Comparison of ENCODE assay signal across 8 cellular contexts in the genomic region with DNA sequence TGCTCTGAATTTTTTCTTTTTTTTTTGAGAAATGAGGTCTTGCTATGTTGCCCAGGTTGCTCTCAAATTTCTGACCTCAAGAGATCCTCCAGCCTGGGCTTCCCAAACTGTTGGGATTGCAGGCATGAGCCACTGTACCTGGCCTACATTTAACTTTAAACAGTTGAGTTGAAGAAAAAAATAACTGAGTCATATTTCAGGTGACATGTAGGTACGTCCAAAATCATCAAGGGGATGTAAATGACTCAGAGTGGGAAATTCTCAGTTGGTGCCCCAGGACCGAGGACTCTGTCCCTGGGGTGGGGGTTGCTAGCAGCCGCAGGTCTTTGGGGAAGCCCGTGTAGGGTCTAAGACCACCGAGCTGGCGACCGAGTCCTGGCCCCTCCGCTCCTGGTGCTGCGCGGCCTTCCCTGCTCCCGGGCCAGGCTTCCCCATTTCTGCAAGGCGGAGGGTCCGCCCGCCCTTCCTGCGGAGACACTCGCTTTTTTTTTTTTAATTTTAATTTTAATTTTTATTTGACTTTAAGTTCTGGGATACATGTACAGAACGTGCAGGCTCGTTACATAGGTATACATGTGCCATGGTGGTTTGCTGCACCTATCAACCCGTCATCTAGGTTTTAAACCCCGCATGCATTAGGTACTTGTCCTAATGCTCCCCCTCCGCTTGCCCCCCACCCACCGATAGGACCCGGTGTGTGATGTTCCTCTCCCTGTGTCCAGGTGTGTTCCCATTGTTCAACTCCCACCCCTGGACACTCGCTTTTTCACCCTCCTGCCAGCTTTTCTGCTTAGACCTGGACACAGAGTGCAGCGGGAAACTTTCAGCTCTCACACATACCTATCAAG. TPM values are rescaled to one million over a fixed set of nuclear protein-coding genes. Genes with fewer than 3 reads are reported as not detected.
DNase-seq lines count a peak whose midpoint lies in the region; ATAC-seq, FAIRE-seq and TF ChIP-seq lines count a peak whose summit lies in the region.

No MANE protein-coding gene starts in this region.

- H3K4me3 ChIP-seq in AG10803 (ENCODE audit: low read length) (peak overlapping the region; percentile 44), GM12878 (peak overlapping the region; percentile 64), mononuclear cell (ENCODE audit: low read length) (peak overlapping the region; percentile 41)

- no peaks in the 10 kb centered on the region for H3K36me3 ChIP-seq in GM12878 (ENCODE audit: control insufficient read depth in 2 of 2, insufficient read depth in 2 of 2, low read length in 1 of 2)

- no peaks in the 10 kb centered on the region; a peak in 1 of 4 replicates for H3K27me3 ChIP-seq in GM12878 (replicated peaks in 1 of 2; ENCODE audit: control insufficient read depth in 2 of 2, insufficient read depth in 2 of 2, low read length in 1 of 2)
- no peaks in the 10 kb centered on the region for H3K27me3 ChIP-seq in mononuclear cell (ENCODE audit: insufficient read depth, low read length)

- ATAC-seq in HG02610 (IDR thresholded peaks at IDR 0.05; ENCODE audit: unreplicated experiment) (peak; percentile 14), GM12878 (no peak), HG03378 (IDR thresholded peaks at IDR 0.05; ENCODE audit: unreplicated experiment) (no peak)

- no peaks in the 10 kb centered on the region for H3K79me2 ChIP-seq in GM12878 (ENCODE audit: control insufficient read depth, insufficient read depth, low read length)

- TF ChIP-seq CTCF in AG10803 (conservative IDR thresholded peaks at IDR 0.05; ENCODE audit: low read length) (no peak), GM12878 (IDR thresholded peaks at IDR 0.05 in 2 of 3, conservative IDR thresholded peaks at IDR 0.05 in 1 of 3; ENCODE audit: control insufficient read depth in 2 of 3, extremely low read depth in 1 of 3, insufficient read depth in 1 of 3, low read depth in 3 of 3, low read length in 3 of 3) (no peak)

- peak overlapping the region; percentile 1; the same call in 1 of the 2 replicates for H3K9ac ChIP-seq in GM12878 (ENCODE audit: control insufficient read depth, insufficient read depth, low read length)

- no peaks in the 10 kb centered on the region; the same call in 2 of the 3 replicates for H3K9me3 ChIP-seq in GM12878 (replicated peaks; ENCODE audit: control insufficient read depth, insufficient read depth, low read length)
- no peaks in the 10 kb centered on the region for H3K9me3 ChIP-seq in mononuclear cell (ENCODE audit: low read depth, low read length)

- H3K4me1 ChIP-seq in GM12878 (ENCODE audit: control insufficient read depth, insufficient read depth, low read length) (peaks cover 11% of the 10 kb centered on the region), mononuclear cell (ENCODE audit: insufficient read depth, low read length) (peaks cover 56% of the 10 kb centered on the region)

- H2AFZ ChIP-seq in GM12878 (ENCODE audit: control insufficient read depth, low read depth, low read length), result peak overlapping the region; percentile 88

- DNase-seq in AG10803 (ENCODE audit: low read depth), result no peak
- no peak for DNase-seq in GM12878 (ENCODE audit: low read depth, low spot score)
- DNase-seq in activated gamma-delta T cell treated with Interleukin-2 at 50 U/mL for 16 hours, result no peak
- DNase-seq in superior temporal gyrus (ENCODE audit: extremely low spot score), result no peak
- DNase-seq in NCI-H1092 (lab: John Stamatoyannopoulos, UW), result no peak

- no peak for FAIRE-seq in GM12878 (lab: Jason Lieb, UNC)

- no peaks in the 10 kb centered on the region for H4K20me1 ChIP-seq in GM12878 (ENCODE audit: control insufficient read depth, insufficient read depth)

- SMC1A ChIA-PET in GM12878 (lab: Charles Lee; ENCODE audit: uncharacterized antibody, unreplicated experiment), result interaction anchor here (0.6 to 3.5 kb wide), 43 partner anchors 9 to 456 kb away, joined by 3 to 60 read pairs (median 6); no protein-coding TSS in a partner anchor

- in situ Hi-C loops in GM12878 (cut with MboI), result loop anchor here (25.0 kb wide), 1 partner anchor 1485 kb away; a partner anchor contains a TSS

- 58% methylated on average over 19 of the region's 25 CpGs for WGBS in GM12878 (ENCODE audit: insufficient coverage, insufficient replicate concordance, low lambda C conversion rate, missing lambda C conversion rate)

- CTCF ChIA-PET in GM12878 (lab: Yijun Ruan, JAX), result interaction anchor here (0.7 to 4.0 kb wide), 88 partner anchors 9 to 923 kb away, joined by 3 to 97 read pairs (median 5); a partner anchor contains a TSS

- TF ChIP-seq EP300 in GM12878 (IDR thresholded peaks at IDR 0.05; ENCODE audit: borderline replicate concordance in 1 of 2, control insufficient read depth in 1 of 2, low read depth in 2 of 2, low read length in 2 of 2), result no peak

- TF ChIP-seq RAD21 in GM12878 (IDR thresholded peaks at IDR 0.05; ENCODE audit: insufficient read depth, low read depth, low read length), result no peak

- intact Hi-C loops in GM12878 (cut with micrococcal nuclease; ENCODE audit: unreplicated experiment), result loop anchor here (1.0 to 5.0 kb wide), 3 partner anchors 86 to 390 kb away; no protein-coding TSS in a partner anchor

- POLR2A ChIA-PET in GM12878 (lab: Charles Lee), result interaction anchor here (0.5 to 1.6 kb wide), 10 partner anchors 13 to 391 kb away, joined by 3 to 17 read pairs (median 4); a partner anchor contains a TSS

- no TSS peak for BruUV-seq in GM12878 (replicated peaks; lab: Mats Ljungman, UMichigan)

- RAD21 ChIA-PET in GM12878 (lab: Charles Lee; ENCODE audit: unreplicated experiment), result interaction anchor here (0.5 to 2.8 kb wide), 55 partner anchors 10 to 458 kb away, joined by 3 to 77 read pairs (median 6); a partner anchor contains a TSS

- H3K4me2 ChIP-seq in GM12878 (ENCODE audit: control insufficient read depth, insufficient read depth), result peak overlapping the region; percentile 72

- no peak overlapping the region for H3K27ac ChIP-seq in GM12878 (ENCODE audit: control insufficient read depth, insufficient read depth)

- no peak for TF ChIP-seq POLR2A in GM12878 (IDR thresholded peaks at IDR 0.05; ENCODE audit: low read depth, low read length)

TF ChIP-seq in GM12878, 131 proteins besides CTCF, POLR2A, EP300 and RAD21:
- TF ChIP-seq STAT3 (IDR thresholded peaks at IDR 0.05; ENCODE audit: low read depth, low read length) (no peak), NBN (IDR thresholded peaks at IDR 0.05) (0 out of 2 replicates have a peak, but pooled peaks have one; percentile 50), SUZ12 (IDR thresholded peaks at IDR 0.05; ENCODE audit: unreplicated experiment) (no peak)

RNA-seq across cellular contexts. Expression of a gene that starts 12.7 kb away (rescaled TPM):
- 72.5 and 73.2 TPM in 2 replicates for total RNA-seq in GM12878 (2013; cell fraction: nucleolus; rRNA removed)
- total RNA-seq in GM12878 (2014; rRNA removed) (17.9 and 19.9 TPM in 2 replicates), GM12878 (2014; rRNA removed; fragmentation: Illumina TruSeq; extraction: Trizol) (28.6 and 29.5 TPM in 2 replicates), GM12878 (2021) (26.7 and 30.6 TPM in 2 replicates), mononuclear cell (121 TPM)
- polyA plus RNA-seq in GM12878 (2011; ENCODE audit: low read depth), result 26.4 TPM
- polyA plus RNA-seq in GM12878 (2011; rRNA removed) (32.6 and 46.6 TPM in 2 replicates), GM12878 (2014; fragmentation: Illumina TruSeq; extraction: Trizol) (28.0 and 31.6 TPM in 2 replicates), GM12878 (2014; fragmentation: Nextera tagmentation; extraction: Ambion mirVana) (1 to 10 TPM; 2.5 to 3.2 TPM), GM12878 (2014; rRNA removed) (11.1 and 12.6 TPM in 2 replicates), GM12878 (2016; fragmentation: Nextera tagmentation; extraction: Ambion mirVana) (10 to 100 TPM in 1 of 2 experiments, 1 to 10 TPM in 1; 4.7 to 14.3 TPM)
- polyA plus RNA-seq in GM12878 (2011; cell fraction: cytosol; rRNA removed), result 11.7 and 14.2 TPM in 2 replicates
- polyA plus RNA-seq in GM12878 (2011; cell fraction: nucleus; rRNA removed), result 18.0 and 18.2 TPM in 2 replicates
- 15.9 and 21.5 TPM in 2 replicates for polyA plus RNA-seq in GM12878 (2012)
- polyA minus RNA-seq in GM12878 (2011; rRNA and poly(A)+ RNA removed), result 27.6 and 28.2 TPM in 2 replicates
- polyA minus RNA-seq in GM12878 (2011; cell fraction: cytosol; rRNA and poly(A)+ RNA removed), result 14.1 and 20.3 TPM in 2 replicates
- polyA minus RNA-seq in GM12878 (2011; cell fraction: nucleus; rRNA and poly(A)+ RNA removed), result 14.9 and 23.7 TPM in 2 replicates
